Comparison of ENCODE assay signal across 2 cellular contexts in the genomic region with DNA sequence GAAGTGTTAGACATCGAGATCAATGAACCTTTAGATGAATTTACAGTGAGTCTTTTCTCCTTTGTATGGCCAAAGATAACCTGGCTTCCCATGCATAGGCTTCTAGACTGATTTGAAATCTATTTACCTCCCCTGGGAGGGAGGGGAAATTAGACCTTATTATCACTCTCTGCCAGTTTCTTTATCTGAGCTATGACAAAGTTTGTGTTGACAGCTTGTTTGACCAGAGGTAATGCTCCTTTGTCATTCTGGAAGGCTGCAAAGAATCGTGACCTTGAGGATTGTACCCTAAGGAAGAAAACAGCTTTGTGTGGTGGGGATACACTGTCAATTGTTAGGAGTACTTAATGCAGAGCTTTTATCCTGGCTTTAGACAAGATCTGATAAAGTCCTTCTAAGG.
A peak's percentile ranks its signal among the peaks of the same experiment; 100 is the strongest.
TF ChIP-seq lines count a peak whose summit lies in the region.

No MANE protein-coding gene starts in this region.

TF ChIP-seq in IMR-90, 13 proteins besides CTCF, POLR2A, EP300 and RAD21:
- no peak for TF ChIP-seq CHD1 (IDR thresholded peaks at IDR 0.05; ENCODE audit: low read depth, low read length)
- TF ChIP-seq BHLHE40 (IDR thresholded peaks at IDR 0.05; ENCODE audit: low read depth, low read length) = no peak
- no peak for TF ChIP-seq FOS (IDR thresholded peaks at IDR 0.05; ENCODE audit: low read depth, low read length)
- TF ChIP-seq NFE2L2 (IDR thresholded peaks at IDR 0.05; ENCODE audit: low read depth, low read length) = no peak
- TF ChIP-seq MXI1 (IDR thresholded peaks at IDR 0.05; ENCODE audit: borderline replicate concordance, low read depth, low read length) = no peak

TF ChIP-seq in K562, 482 proteins besides CTCF, POLR2A, EP300 and RAD21 (continues in another document):
- TF ChIP-seq MAZ (CRISPR knock-in tag; conservative IDR thresholded peaks at IDR 0.05 in 1 of 2, IDR thresholded peaks at IDR 0.05 in 1 of 2) (no peak), PML (IDR thresholded peaks at IDR 0.05; ENCODE audit: low read length) (peak; percentile 37; the same call in 1 of the 2 replicates), ZKSCAN3 (CRISPR knock-in tag; IDR thresholded peaks at IDR 0.05) (no peak), U2AF1 (optimal IDR thresholded peaks at IDR 0.05; ENCODE audit: low read depth, low read length) (no peak), CCNT2 (IDR thresholded peaks at IDR 0.05; ENCODE audit: borderline replicate concordance, extremely low read depth, insufficient read length, low read depth, low read length) (peak; percentile 57), SIN3A (IDR thresholded peaks at IDR 0.05; ENCODE audit: borderline replicate concordance in 2 of 2, control insufficient read depth in 1 of 2, low read depth in 2 of 2, low read length in 2 of 2) (no peak), GATAD2B (IDR thresholded peaks at IDR 0.05; ENCODE audit: borderline replicate concordance) (0 out of 2 replicates have a peak, but pooled peaks have one; percentile 39), TEAD4 (IDR thresholded peaks at IDR 0.05; ENCODE audit: low read length) (peak; percentile 80), TEAD4 (CRISPR knock-in tag; IDR thresholded peaks at IDR 0.05; ENCODE audit: borderline replicate concordance) (no peak), FOXM1 (IDR thresholded peaks at IDR 0.05; ENCODE audit: low read depth) (0 out of 2 replicates have a peak, but pooled peaks have one; percentile 28), FOXM1 (CRISPR knock-in tag; IDR thresholded peaks at IDR 0.05; ENCODE audit: low read depth) (no peak), ZNF561 (CRISPR knock-in tag; conservative IDR thresholded peaks at IDR 0.05) (no peak), PHTF2 (CRISPR knock-in tag; IDR thresholded peaks at IDR 0.05) (no peak), ZFP30 (CRISPR knock-in tag; IDR thresholded peaks at IDR 0.05; ENCODE audit: borderline replicate concordance) (no peak), NFIX (CRISPR knock-in tag; IDR thresholded peaks at IDR 0.05; ENCODE audit: low read depth) (no peak), HNRNPLL (IDR thresholded peaks at IDR 0.05; ENCODE audit: low read depth, low read length, poor library complexity, severe bottlenecking) (no peak), FOXA3 (CRISPR knock-in tag; conservative IDR thresholded peaks at IDR 0.05 in 1 of 2, IDR thresholded peaks at IDR 0.05 in 1 of 2) (peak in 1 of 2 experiments; percentile 88; a peak in 2 of 4 replicates), ZNF583 (CRISPR knock-in tag; IDR thresholded peaks at IDR 0.05) (no peak), ZNF780A (CRISPR knock-in tag; IDR thresholded peaks at IDR 0.05) (no peak), COPS2 (conservative IDR thresholded peaks at IDR 0.05) (no peak), FUS (optimal IDR thresholded peaks at IDR 0.05; ENCODE audit: low read depth, low read length) (no peak), RBM34 (IDR thresholded peaks at IDR 0.05; ENCODE audit: borderline replicate concordance, insufficient read depth, low read length) (no peak), TBL1XR1 (IDR thresholded peaks at IDR 0.05; ENCODE audit: low read length in 2 of 2) (peak in 1 of 2 experiments; percentile 82; a peak in 2 of 4 replicates), HDAC6 (IDR thresholded peaks at IDR 0.05; ENCODE audit: low read depth, low read length) (no peak), ATF1 (CRISPR knock-in tag; IDR thresholded peaks at IDR 0.05) (no peak), ATF1 (tag; IDR thresholded peaks at IDR 0.05) (peak; percentile 50; the same call in 1 of the 2 replicates), ZEB2 (IDR thresholded peaks at IDR 0.05) (peak; percentile 41; the same call in 1 of the 2 replicates), TCF3 (CRISPR knock-in tag; IDR thresholded peaks at IDR 0.05) (peak; percentile 88), ZNF274 (IDR thresholded peaks at IDR 0.05; ENCODE audit: borderline replicate concordance, low read depth, low read length) (no peak), CTBP1 (IDR thresholded peaks at IDR 0.05; ENCODE audit: borderline replicate concordance) (peak; percentile 49; the same call in 1 of the 2 replicates), HNRNPL (IDR thresholded peaks at IDR 0.05; ENCODE audit: low read depth, low read length) (no peak), SETDB1 (IDR thresholded peaks at IDR 0.05; ENCODE audit: low read length) (no peak), SOX6 (IDR thresholded peaks at IDR 0.05) (peak; percentile 96), FIP1L1 (IDR thresholded peaks at IDR 0.05; ENCODE audit: low read depth, low read length, poor library complexity, severe bottlenecking) (no peak), ELF2 (CRISPR knock-in tag; IDR thresholded peaks at IDR 0.05) (no peak), TARDBP (IDR thresholded peaks at IDR 0.05) (no peak), ARID1B (IDR thresholded peaks at IDR 0.05) (peak; percentile 92), ZNF778 (CRISPR knock-in tag; IDR thresholded peaks at IDR 0.05) (no peak)
- TF ChIP-seq, protein P1, sequence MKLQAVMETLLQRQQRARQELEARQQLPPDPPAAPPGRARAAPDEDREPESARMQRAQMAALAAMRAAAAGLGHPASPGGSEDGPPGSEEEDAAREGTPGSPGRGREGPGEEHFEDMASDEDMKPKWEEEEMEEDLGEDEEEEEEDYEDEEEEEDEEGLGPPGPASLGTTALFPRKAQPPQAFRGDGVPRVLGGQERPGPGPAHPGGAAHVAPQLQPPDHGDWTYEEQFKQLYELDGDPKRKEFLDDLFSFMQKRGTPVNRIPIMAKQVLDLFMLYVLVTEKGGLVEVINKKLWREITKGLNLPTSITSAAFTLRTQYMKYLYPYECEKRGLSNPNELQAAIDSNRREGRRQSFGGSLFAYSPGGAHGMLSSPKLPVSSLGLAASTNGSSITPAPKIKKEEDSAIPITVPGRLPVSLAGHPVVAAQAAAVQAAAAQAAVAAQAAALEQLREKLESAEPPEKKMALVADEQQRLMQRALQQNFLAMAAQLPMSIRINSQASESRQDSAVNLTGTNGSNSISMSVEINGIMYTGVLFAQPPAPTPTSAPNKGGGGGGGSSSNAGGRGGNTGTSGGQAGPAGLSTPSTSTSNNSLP (IDR thresholded peaks at IDR 0.05; ENCODE audit: borderline replicate concordance, low read depth, low read length) = peak; percentile 27; the same call in 1 of the 2 replicates
- TF ChIP-seq, protein P2, sequence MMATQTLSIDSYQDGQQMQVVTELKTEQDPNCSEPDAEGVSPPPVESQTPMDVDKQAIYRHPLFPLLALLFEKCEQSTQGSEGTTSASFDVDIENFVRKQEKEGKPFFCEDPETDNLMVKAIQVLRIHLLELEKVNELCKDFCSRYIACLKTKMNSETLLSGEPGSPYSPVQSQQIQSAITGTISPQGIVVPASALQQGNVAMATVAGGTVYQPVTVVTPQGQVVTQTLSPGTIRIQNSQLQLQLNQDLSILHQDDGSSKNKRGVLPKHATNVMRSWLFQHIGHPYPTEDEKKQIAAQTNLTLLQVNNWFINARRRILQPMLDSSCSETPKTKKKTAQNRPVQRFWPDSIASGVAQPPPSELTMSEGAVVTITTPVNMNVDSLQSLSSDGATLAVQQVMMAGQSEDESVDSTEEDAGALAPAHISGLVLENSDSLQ (IDR thresholded peaks at IDR 0.05) = peak; percentile 49; the same call in 1 of the 2 replicates
- TF ChIP-seq, protein P3, sequence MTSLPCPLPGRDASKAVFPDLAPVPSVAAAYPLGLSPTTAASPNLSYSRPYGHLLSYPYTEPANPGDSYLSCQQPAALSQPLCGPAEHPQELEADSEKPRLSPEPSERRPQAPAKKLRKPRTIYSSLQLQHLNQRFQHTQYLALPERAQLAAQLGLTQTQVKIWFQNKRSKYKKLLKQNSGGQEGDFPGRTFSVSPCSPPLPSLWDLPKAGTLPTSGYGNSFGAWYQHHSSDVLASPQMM (CRISPR knock-in tag; IDR thresholded peaks at IDR 0.05) = no peak
- TF ChIP-seq, protein P4, sequence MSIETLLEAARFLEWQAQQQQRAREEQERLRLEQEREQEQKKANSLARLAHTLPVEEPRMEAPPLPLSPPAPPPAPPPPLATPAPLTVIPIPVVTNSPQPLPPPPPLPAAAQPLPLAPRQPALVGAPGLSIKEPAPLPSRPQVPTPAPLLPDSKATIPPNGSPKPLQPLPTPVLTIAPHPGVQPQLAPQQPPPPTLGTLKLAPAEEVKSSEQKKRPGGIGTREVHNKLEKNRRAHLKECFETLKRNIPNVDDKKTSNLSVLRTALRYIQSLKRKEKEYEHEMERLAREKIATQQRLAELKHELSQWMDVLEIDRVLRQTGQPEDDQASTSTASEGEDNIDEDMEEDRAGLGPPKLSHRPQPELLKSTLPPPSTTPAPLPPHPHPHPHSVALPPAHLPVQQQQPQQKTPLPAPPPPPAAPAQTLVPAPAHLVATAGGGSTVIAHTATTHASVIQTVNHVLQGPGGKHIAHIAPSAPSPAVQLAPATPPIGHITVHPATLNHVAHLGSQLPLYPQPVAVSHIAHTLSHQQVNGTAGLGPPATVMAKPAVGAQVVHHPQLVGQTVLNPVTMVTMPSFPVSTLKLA (conservative IDR thresholded peaks at IDR 0.05) = peak in 1 of 2 experiments; percentile 25; a peak in 2 of 4 replicates
- TF ChIP-seq, protein P5, sequence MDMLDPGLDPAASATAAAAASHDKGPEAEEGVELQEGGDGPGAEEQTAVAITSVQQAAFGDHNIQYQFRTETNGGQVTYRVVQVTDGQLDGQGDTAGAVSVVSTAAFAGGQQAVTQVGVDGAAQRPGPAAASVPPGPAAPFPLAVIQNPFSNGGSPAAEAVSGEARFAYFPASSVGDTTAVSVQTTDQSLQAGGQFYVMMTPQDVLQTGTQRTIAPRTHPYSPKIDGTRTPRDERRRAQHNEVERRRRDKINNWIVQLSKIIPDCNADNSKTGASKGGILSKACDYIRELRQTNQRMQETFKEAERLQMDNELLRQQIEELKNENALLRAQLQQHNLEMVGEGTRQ (CRISPR knock-in tag; IDR thresholded peaks at IDR 0.05) = no peak
- TF ChIP-seq, protein P6, sequence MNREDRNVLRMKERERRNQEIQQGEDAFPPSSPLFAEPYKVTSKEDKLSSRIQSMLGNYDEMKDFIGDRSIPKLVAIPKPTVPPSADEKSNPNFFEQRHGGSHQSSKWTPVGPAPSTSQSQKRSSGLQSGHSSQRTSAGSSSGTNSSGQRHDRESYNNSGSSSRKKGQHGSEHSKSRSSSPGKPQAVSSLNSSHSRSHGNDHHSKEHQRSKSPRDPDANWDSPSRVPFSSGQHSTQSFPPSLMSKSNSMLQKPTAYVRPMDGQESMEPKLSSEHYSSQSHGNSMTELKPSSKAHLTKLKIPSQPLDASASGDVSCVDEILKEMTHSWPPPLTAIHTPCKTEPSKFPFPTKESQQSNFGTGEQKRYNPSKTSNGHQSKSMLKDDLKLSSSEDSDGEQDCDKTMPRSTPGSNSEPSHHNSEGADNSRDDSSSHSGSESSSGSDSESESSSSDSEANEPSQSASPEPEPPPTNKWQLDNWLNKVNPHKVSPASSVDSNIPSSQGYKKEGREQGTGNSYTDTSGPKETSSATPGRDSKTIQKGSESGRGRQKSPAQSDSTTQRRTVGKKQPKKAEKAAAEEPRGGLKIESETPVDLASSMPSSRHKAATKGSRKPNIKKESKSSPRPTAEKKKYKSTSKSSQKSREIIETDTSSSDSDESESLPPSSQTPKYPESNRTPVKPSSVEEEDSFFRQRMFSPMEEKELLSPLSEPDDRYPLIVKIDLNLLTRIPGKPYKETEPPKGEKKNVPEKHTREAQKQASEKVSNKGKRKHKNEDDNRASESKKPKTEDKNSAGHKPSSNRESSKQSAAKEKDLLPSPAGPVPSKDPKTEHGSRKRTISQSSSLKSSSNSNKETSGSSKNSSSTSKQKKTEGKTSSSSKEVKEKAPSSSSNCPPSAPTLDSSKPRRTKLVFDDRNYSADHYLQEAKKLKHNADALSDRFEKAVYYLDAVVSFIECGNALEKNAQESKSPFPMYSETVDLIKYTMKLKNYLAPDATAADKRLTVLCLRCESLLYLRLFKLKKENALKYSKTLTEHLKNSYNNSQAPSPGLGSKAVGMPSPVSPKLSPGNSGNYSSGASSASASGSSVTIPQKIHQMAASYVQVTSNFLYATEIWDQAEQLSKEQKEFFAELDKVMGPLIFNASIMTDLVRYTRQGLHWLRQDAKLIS (CRISPR knock-in tag; IDR thresholded peaks at IDR 0.05) = no peak
- TF ChIP-seq, protein P7, sequence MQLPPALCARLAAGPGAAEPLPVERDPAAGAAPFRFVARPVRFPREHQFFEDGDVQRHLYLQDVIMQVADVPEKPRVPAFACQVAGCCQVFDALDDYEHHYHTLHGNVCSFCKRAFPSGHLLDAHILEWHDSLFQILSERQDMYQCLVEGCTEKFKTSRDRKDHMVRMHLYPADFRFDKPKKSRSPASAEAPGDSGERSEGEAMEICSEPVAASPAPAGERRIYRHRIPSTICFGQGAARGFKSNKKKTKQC (CRISPR knock-in tag; IDR thresholded peaks at IDR 0.05) = no peak
